Comparison of ENCODE assay signal across 16 cellular contexts in genomic region chr11:34311126-34311525, GRCh38. TPM values are rescaled to one million over a fixed set of nuclear protein-coding genes. Genes with fewer than 3 reads are reported as not detected.
DNase-seq lines count a peak whose midpoint lies in the region; ATAC-seq, FAIRE-seq and TF ChIP-seq lines count a peak whose summit lies in the region.
"Had no signal": no experiment of that assay in that cellular context is flagged by ENCODE, and none has a peak within 500 bp of the region (broad histone marks: within the 10 kb centered on the region; RNA-seq: fewer than 3 reads in every experiment).

No MANE protein-coding gene starts in this region.

- no peak overlapping the region for H3K4me3 ChIP-seq in left lung
- H3K4me3 ChIP-seq in mammary epithelial cell (replicated peaks in 1 of 3; ENCODE audit: insufficient read depth in 1 of 3, low read depth in 2 of 3, low read length in 3 of 3) = no peak overlapping the region
- H3K4me3 ChIP-seq: Peyer's patch had no signal

- H3K36me3 ChIP-seq in left lung (no peaks in the 10 kb centered on the region), mammary epithelial cell (ENCODE audit: insufficient read depth, low read length) (no peaks in the 10 kb centered on the region)
- H3K36me3 ChIP-seq: Peyer's patch had no signal

- no peak overlapping the region for H3K4me2 ChIP-seq in mammary epithelial cell (ENCODE audit: insufficient read depth, low read depth, low read length)

- dilution Hi-C loops in mammary epithelial cell (cut with HindIII; ENCODE audit: low sequenced_read_pairs) = no loop called here

- H3K27me3 Mint-ChIP-seq in effector memory CD8-positive, alpha-beta T cell = peaks cover 10 to 34% of the 10 kb centered on the region in 2 donors
- H3K27me3 Mint-ChIP-seq in activated CD8-positive, alpha-beta memory T cell treated with anti-CD3 and anti-CD28 coated beads, Interleukin-2, amount 10 ng/mL, durations not matched to agents 7 days and 5 days = peaks cover 43% of the 10 kb centered on the region

- H3K9me3 ChIP-seq in left lung (no peaks in the 10 kb centered on the region), mammary epithelial cell (replicated peaks; ENCODE audit: insufficient read depth, low read length) (no peaks in the 10 kb centered on the region)
- H3K9me3 ChIP-seq: Peyer's patch had no signal

- intact Hi-C loops in Right ventricle myocardium superior (cut with DNase I) (no loop called here), left lung (cut with DNase I) (no loop called here), mammary epithelial cell (cut with micrococcal nuclease) (no loop called here)

- BruUV-seq in mammary epithelial cell (replicated peaks; lab: Mats Ljungman, UMichigan) = no TSS peak

- 92% methylated on average over 4 of the region's 4 CpGs for WGBS in mammary epithelial cell (ENCODE audit: low coverage, missing lambda C conversion rate)

- H2AFZ ChIP-seq in mammary epithelial cell (ENCODE audit: low read depth, low read length) = no peak overlapping the region

- H3K4me1 Mint-ChIP-seq in stimulated activated effector memory CD8-positive, alpha-beta T cell treated with anti-CD3 and anti-CD28 coated beads, Interleukin-12 subunit alpha, Interleukin-12 subunit beta, amount 100 ng/mL, for 72 hours = peaks cover 6% of the 10 kb centered on the region
- no peaks in the 10 kb centered on the region for H3K4me1 Mint-ChIP-seq in effector memory CD8-positive, alpha-beta T cell (ENCODE audit: low read depth in 2 of 2)
- H3K4me1 Mint-ChIP-seq in activated CD8-positive, alpha-beta memory T cell treated with anti-CD3 and anti-CD28 coated beads, Interleukin-2, amount 10 ng/mL, durations not matched to agents 7 days and 5 days = peaks cover 22% of the 10 kb centered on the region

- DNase-seq in GM12892 (ENCODE audit: insufficient read length) (no peak), Right ventricle myocardium superior (peak; percentile 58), left lung (no peak), mammary epithelial cell (no peak)
- DNase-seq in stimulated activated effector memory CD8-positive, alpha-beta T cell treated with anti-CD3 and anti-CD28 coated beads, Interleukin-12 subunit alpha, Interleukin-12 subunit beta, amount 100 ng/mL, for 72 hours (ENCODE audit: low spot score in 2 of 2) = no peak
- DNase-seq in effector memory CD8-positive, alpha-beta T cell = no peak
- no peak for DNase-seq in activated CD8-positive, alpha-beta memory T cell treated with anti-CD3 and anti-CD28 coated beads, Interleukin-2, amount 10 ng/mL, durations not matched to agents 7 days and 5 days
- DNase-seq: C1 segment of cervical spinal cord, GOT3, KBM-7, NCI-H1417 treated with DMSO at 0.1 percent for 48 hours, NCI-H1930, NCI-H510A treated with DMSO at 0.1 percent for 48 hours, NCI-H82, Peyer's patch, SHP77 had no signal

- CTCF ChIA-PET in mammary epithelial cell (lab: Charles Lee; ENCODE audit: low non-redundant PET) = no interaction called here
- CTCF ChIA-PET in activated CD8-positive, alpha-beta memory T cell treated with anti-CD3 and anti-CD28 coated beads, Interleukin-2, amount 10 ng/mL, durations not matched to agents 7 days and 5 days (lab: Charles Lee) = interaction anchor here (0.6 to 1.0 kb wide), 2 partner anchors 24 to 137 kb away, joined by 3 to 4 read pairs; no protein-coding TSS in a partner anchor

- H3K79me2 ChIP-seq in mammary epithelial cell (ENCODE audit: insufficient read depth, low read length) = no peaks in the 10 kb centered on the region

- TF ChIP-seq POLR2A in GM12892 (IDR thresholded peaks at IDR 0.05; ENCODE audit: low read depth, low read length) = no peak

- no peaks in the 10 kb centered on the region for H4K20me1 ChIP-seq in mammary epithelial cell (ENCODE audit: insufficient read depth, low read length)

- no peak overlapping the region for H3K9ac ChIP-seq in mammary epithelial cell (ENCODE audit: insufficient read depth, low read length)

- H3K27me3 ChIP-seq in left lung = no peaks in the 10 kb centered on the region
- no peaks in the 10 kb centered on the region for H3K27me3 ChIP-seq in mammary epithelial cell (ENCODE audit: insufficient read depth, low read length)
- H3K27me3 ChIP-seq: Peyer's patch had no signal

- no peaks in the 10 kb centered on the region for H3K9me3 Mint-ChIP-seq in stimulated activated effector memory CD8-positive, alpha-beta T cell treated with anti-CD3 and anti-CD28 coated beads, Interleukin-12 subunit alpha, Interleukin-12 subunit beta, amount 100 ng/mL, for 72 hours
- no peaks in the 10 kb centered on the region for H3K9me3 Mint-ChIP-seq in effector memory CD8-positive, alpha-beta T cell
- no peaks in the 10 kb centered on the region for H3K9me3 Mint-ChIP-seq in activated CD8-positive, alpha-beta memory T cell treated with anti-CD3 and anti-CD28 coated beads, Interleukin-2, amount 10 ng/mL, durations not matched to agents 7 days and 5 days (ENCODE audit: low read depth)

- TF ChIP-seq CTCF in left lung (IDR thresholded peaks at IDR 0.05) = no peak
- TF ChIP-seq CTCF in mammary epithelial cell (conservative IDR thresholded peaks at IDR 0.05 in 1 of 2, IDR thresholded peaks at IDR 0.05 in 1 of 2; ENCODE audit: extremely low read depth in 1 of 2, insufficient read depth in 1 of 2, low read depth in 1 of 2, low read length in 2 of 2) = no peak

- in situ Hi-C loops in mammary epithelial cell (cut with MboI; ENCODE audit: low sequenced_read_pairs in 2 of 2) = no loop called here

- peak; percentile 5 for FAIRE-seq in GM12892 (lab: Jason Lieb, UNC)

- ATAC-seq in Right ventricle myocardium superior (ENCODE audit: poor library complexity) (peak; percentile 83), left lung (peak; percentile 75)
- ATAC-seq in stimulated activated effector memory CD8-positive, alpha-beta T cell treated with anti-CD3 and anti-CD28 coated beads, Interleukin-12 subunit alpha, Interleukin-12 subunit beta, amount 100 ng/mL, for 72 hours = no peak
- no peak for ATAC-seq in effector memory CD8-positive, alpha-beta T cell (replicated peaks)
- no peak for ATAC-seq in activated CD8-positive, alpha-beta memory T cell treated with anti-CD3 and anti-CD28 coated beads, Interleukin-2, amount 10 ng/mL, durations not matched to agents 7 days and 5 days

- no peak overlapping the region for H3K4me3 Mint-ChIP-seq in stimulated activated effector memory CD8-positive, alpha-beta T cell treated with anti-CD3 and anti-CD28 coated beads, Interleukin-12 subunit alpha, Interleukin-12 subunit beta, amount 100 ng/mL, for 72 hours
- no peak overlapping the region for H3K4me3 Mint-ChIP-seq in effector memory CD8-positive, alpha-beta T cell
- H3K4me3 Mint-ChIP-seq in activated CD8-positive, alpha-beta memory T cell treated with anti-CD3 and anti-CD28 coated beads, Interleukin-2, amount 10 ng/mL, durations not matched to agents 7 days and 5 days = no peak overlapping the region

- H3K27ac ChIP-seq in left lung (no peak overlapping the region), mammary epithelial cell (ENCODE audit: insufficient read depth, low read depth, low read length) (no peak overlapping the region)
- H3K27ac ChIP-seq: Peyer's patch had no signal

- peaks cover 0 to 20% of the 10 kb centered on the region in 2 donors for H3K4me1 ChIP-seq in left lung
- H3K4me1 ChIP-seq in mammary epithelial cell (ENCODE audit: insufficient read depth, low read length) = peaks cover 14% of the 10 kb centered on the region
- H3K4me1 ChIP-seq: Peyer's patch had no signal

- no peaks in the 10 kb centered on the region for H3K36me3 Mint-ChIP-seq in stimulated activated effector memory CD8-positive, alpha-beta T cell treated with anti-CD3 and anti-CD28 coated beads, Interleukin-12 subunit alpha, Interleukin-12 subunit beta, amount 100 ng/mL, for 72 hours
- H3K36me3 Mint-ChIP-seq in effector memory CD8-positive, alpha-beta T cell (ENCODE audit: insufficient read depth) = peaks cover 3% of the 10 kb centered on the region
- no peaks in the 10 kb centered on the region for H3K36me3 Mint-ChIP-seq in activated CD8-positive, alpha-beta memory T cell treated with anti-CD3 and anti-CD28 coated beads, Interleukin-2, amount 10 ng/mL, durations not matched to agents 7 days and 5 days

- H3K27ac Mint-ChIP-seq in stimulated activated effector memory CD8-positive, alpha-beta T cell treated with anti-CD3 and anti-CD28 coated beads, Interleukin-12 subunit alpha, Interleukin-12 subunit beta, amount 100 ng/mL, for 72 hours = peak overlapping the region; percentile 32
- H3K27ac Mint-ChIP-seq in effector memory CD8-positive, alpha-beta T cell = no peak overlapping the region
- no peak overlapping the region for H3K27ac Mint-ChIP-seq in activated CD8-positive, alpha-beta memory T cell treated with anti-CD3 and anti-CD28 coated beads, Interleukin-2, amount 10 ng/mL, durations not matched to agents 7 days and 5 days

RNA-seq across cellular contexts. Expression of gene ABTB2, which starts 46.7 kb away (rescaled TPM):
- 1.5 TPM for polyA plus RNA-seq in GM12892 (2012; ENCODE audit: missing spikeins)
- total RNA-seq in Right ventricle myocardium superior (15.9 TPM), left lung (1 to 10 TPM; 2.4 to 6.9 TPM), mammary epithelial cell (1 to 10 TPM; 5.1 to 8.0 TPM)
- 2.3 TPM for polyA plus RNA-seq in mammary epithelial cell
- 1.0 TPM for polyA minus RNA-seq in mammary epithelial cell
- total RNA-seq in activated CD8-positive, alpha-beta memory T cell treated with anti-CD3 and anti-CD28 coated beads, Interleukin-2, amount 10 ng/mL, durations not matched to agents 7 days and 5 days = 10 to 100 TPM in 1 of 2 experiments, 1 to 10 TPM in 1; 3.8 to 16.8 TPM

Comparison
In these comparisons a context has a peak if more than half of its experiments do, and no peak if none do; other contexts are left out.
1. ATAC-seq: peak in Right ventricle myocardium superior (single experiment) and left lung (single experiment); none in stimulated activated effector memory CD8-positive, alpha-beta T cell treated with anti-CD3 and anti-CD28 coated beads, Interleukin-12 subunit alpha, Interleukin-12 subunit beta, amount 100 ng/mL, for 72 hours (single experiment), effector memory CD8-positive, alpha-beta T cell (single experiment) and activated CD8-positive, alpha-beta memory T cell treated with anti-CD3 and anti-CD28 coated beads, Interleukin-2, amount 10 ng/mL, durations not matched to agents 7 days and 5 days (single experiment).